Comparison of ENCODE assay signal across 16 cellular contexts in genomic region chr5:145980257-145980656, GRCh38. TPM values are rescaled to one million over a fixed set of nuclear protein-coding genes. Genes with fewer than 3 reads are reported as not detected.
DNase-seq lines count a peak whose midpoint lies in the region; ATAC-seq and TF ChIP-seq lines count a peak whose summit lies in the region.
"Had no signal": no experiment of that assay in that cellular context is flagged by ENCODE, and none has a peak within 500 bp of the region (broad histone marks: within the 10 kb centered on the region; RNA-seq: fewer than 3 reads in every experiment).

No MANE protein-coding gene starts in this region.

- dilution Hi-C loops in IMR-90 (cut with HindIII; ENCODE audit: low sequenced_read_pairs, unreplicated experiment): no loop called here

- TF ChIP-seq POLR2A in IMR-90 (IDR thresholded peaks at IDR 0.05; ENCODE audit: low read depth, low read length) (no peak), body of pancreas (IDR thresholded peaks at IDR 0.05) (no peak), transverse colon (IDR thresholded peaks at IDR 0.05) (no peak)

- H4K20me1 ChIP-seq in IMR-90 (ENCODE audit: insufficient read depth, low read length): no peaks in the 10 kb centered on the region

- no peak overlapping the region for H2AK5ac ChIP-seq in IMR-90 (ENCODE audit: low read depth, low read length)

- H3K4me1 Mint-ChIP-seq in activated CD8-positive, alpha-beta memory T cell treated with anti-CD3 and anti-CD28 coated beads, Interleukin-2, amount 10 ng/mL, durations not matched to agents 7 days and 5 days: no peaks in the 10 kb centered on the region
- H3K4me1 Mint-ChIP-seq: CD4-positive, alpha-beta memory T cell had no signal

- H3K9ac ChIP-seq in IMR-90 (ENCODE audit: low read depth, low read length) (no peak overlapping the region), mucosa of stomach (ENCODE audit: low read length) (no peak overlapping the region)

- no peak for TF ChIP-seq EP300 in transverse colon (IDR thresholded peaks at IDR 0.05; ENCODE audit: low read depth)

- TF ChIP-seq CTCF in IMR-90 (conservative IDR thresholded peaks at IDR 0.05; ENCODE audit: low read depth, low read length) (no peak), body of pancreas (IDR thresholded peaks at IDR 0.05) (no peak), transverse colon (IDR thresholded peaks at IDR 0.05) (no peak)

- no peaks in the 10 kb centered on the region for H3K9me3 Mint-ChIP-seq in activated CD8-positive, alpha-beta memory T cell treated with anti-CD3 and anti-CD28 coated beads, Interleukin-2, amount 10 ng/mL, durations not matched to agents 7 days and 5 days (ENCODE audit: low read depth)
- H3K9me3 Mint-ChIP-seq: CD4-positive, alpha-beta memory T cell had no signal

- ATAC-seq in IMR-90 (ENCODE audit: low read depth) (0 out of 2 replicates have a peak, but pooled peaks have one; percentile 36), body of pancreas (no peak), HG03354 (IDR thresholded peaks at IDR 0.05; ENCODE audit: poor library complexity, severe bottlenecking, unreplicated experiment) (no peak)
- no peak for ATAC-seq in activated CD8-positive, alpha-beta memory T cell treated with anti-CD3 and anti-CD28 coated beads, Interleukin-2, amount 10 ng/mL, durations not matched to agents 7 days and 5 days

- H3K4me1 ChIP-seq in IMR-90 (ENCODE audit: control insufficient read depth, insufficient read depth, low read length) (peaks cover 5% of the 10 kb centered on the region; the same call in 1 of the 2 replicates), body of pancreas (peaks cover 76% of the 10 kb centered on the region), mucosa of stomach (ENCODE audit: control insufficient read depth, insufficient read depth, low read length) (peaks cover 75% of the 10 kb centered on the region), transverse colon (peaks cover 14 to 66% (median 40%) of the 10 kb centered on the region in 4 donors)
- H3K4me1 ChIP-seq: HAP-1 had no signal

- H2BK20ac ChIP-seq in IMR-90 (ENCODE audit: low read depth, low read length): no peak overlapping the region

- H4K8ac ChIP-seq in IMR-90 (ENCODE audit: low read depth in 2 of 2, low read length in 2 of 2): no peak overlapping the region

- no peak overlapping the region for H2BK120ac ChIP-seq in IMR-90 (ENCODE audit: low read depth, low read length)

- POLR2A ChIA-PET in IMR-90 (lab: Charles Lee; ENCODE audit: unreplicated experiment): no interaction called here

- peaks cover 13% of the 10 kb centered on the region for H3K27me3 Mint-ChIP-seq in activated CD8-positive, alpha-beta memory T cell treated with anti-CD3 and anti-CD28 coated beads, Interleukin-2, amount 10 ng/mL, durations not matched to agents 7 days and 5 days
- H3K27me3 Mint-ChIP-seq: CD4-positive, alpha-beta memory T cell had no signal

- H3K14ac ChIP-seq in IMR-90 (replicated peaks; ENCODE audit: low read depth, low read length): no peak overlapping the region

- no peak overlapping the region for H3K23ac ChIP-seq in IMR-90 (ENCODE audit: low read depth, low read length)

- CTCF ChIA-PET in IMR-90 (lab: Yijun Ruan, JAX): interaction anchor here (1.4 kb wide), 1 partner anchor 10 kb away, joined by 3 read pairs; no protein-coding TSS in a partner anchor
- CTCF ChIA-PET in activated CD8-positive, alpha-beta memory T cell treated with anti-CD3 and anti-CD28 coated beads, Interleukin-2, amount 10 ng/mL, durations not matched to agents 7 days and 5 days (lab: Charles Lee): no interaction called here

- H3K79me1 ChIP-seq in IMR-90 (ENCODE audit: low read depth in 1 of 2, low read length in 2 of 2): no peaks in the 10 kb centered on the region

- H3K9me3 ChIP-seq in IMR-90 (ENCODE audit: control insufficient read depth, insufficient read depth, low read length) (no peaks in the 10 kb centered on the region), body of pancreas (no peaks in the 10 kb centered on the region), mucosa of stomach (ENCODE audit: control insufficient read depth, low read length) (no peaks in the 10 kb centered on the region), transverse colon (no peaks in the 10 kb centered on the region)
- H3K9me3 ChIP-seq: HAP-1 had no signal

- H3K27me3 ChIP-seq in IMR-90 (ENCODE audit: control insufficient read depth, insufficient read depth, low read length): no peaks in the 10 kb centered on the region; the same call in 1 of the 2 replicates
- no peaks in the 10 kb centered on the region for H3K27me3 ChIP-seq in body of pancreas
- H3K27me3 ChIP-seq in mucosa of stomach (ENCODE audit: control insufficient read depth, insufficient read depth, low read length): no peaks in the 10 kb centered on the region
- H3K27me3 ChIP-seq in transverse colon: no peaks in the 10 kb centered on the region
- H3K27me3 ChIP-seq: SJSA1 had no signal

- no peak overlapping the region for H4K5ac ChIP-seq in IMR-90 (ENCODE audit: low read depth, low read length)

- H3K4me2 ChIP-seq in IMR-90 (ENCODE audit: low read depth, low read length): no peak overlapping the region

- no TSS peak for BruUV-seq in IMR-90 (replicated peaks; lab: Mats Ljungman, UMichigan)

- TF ChIP-seq RAD21 in IMR-90 (IDR thresholded peaks at IDR 0.05; ENCODE audit: low read length): no peak

- no peak overlapping the region for H3K27ac ChIP-seq in IMR-90 (ENCODE audit: insufficient read depth, low read length)
- peak overlapping the region; percentile 46 to 85 (median 70) for H3K27ac ChIP-seq in body of pancreas
- peak overlapping the region; percentile 71 to 83 (median 80) for H3K27ac ChIP-seq in transverse colon
- H3K27ac ChIP-seq: RWPE1, SJSA1 had no signal

- no peak overlapping the region for H3K4me3 Mint-ChIP-seq in activated CD8-positive, alpha-beta memory T cell treated with anti-CD3 and anti-CD28 coated beads, Interleukin-2, amount 10 ng/mL, durations not matched to agents 7 days and 5 days
- H3K4me3 Mint-ChIP-seq: CD4-positive, alpha-beta memory T cell had no signal

- peaks cover 7% of the 10 kb centered on the region; the same call in 1 of the 2 replicates for H3K9me1 ChIP-seq in IMR-90 (ENCODE audit: insufficient read depth, low read length)

- in situ Hi-C loops in IMR-90 (cut with MboI; ENCODE audit: low sequenced_read_pairs): no loop called here
- in situ Hi-C loops in transverse colon (cut with MboI; ENCODE audit: low pct_ligation_motif_present in 1 of 4, low pct_unique_long_range_greater_than_20kb in 1 of 4, low sequenced_read_pairs in 3 of 4): no loop called here

- no peak overlapping the region for H3K56ac ChIP-seq in IMR-90 (ENCODE audit: extremely low read depth, insufficient read depth, low read length)

- H3K4ac ChIP-seq in IMR-90 (ENCODE audit: low read depth, low read length): no peak overlapping the region

- no peak overlapping the region for H4K91ac ChIP-seq in IMR-90 (ENCODE audit: insufficient read depth, low read depth, low read length)

- H2BK5ac ChIP-seq in IMR-90 (ENCODE audit: low read depth, low read length, poor library complexity, severe bottlenecking): no peak overlapping the region

- DNase-seq in IMR-90: no peak
- no peak for DNase-seq in body of pancreas
- DNase-seq in transverse colon: no peak
- no peak for DNase-seq in cerebellum (ENCODE audit: low spot score)
- no peak for DNase-seq in activated CD8-positive, alpha-beta memory T cell treated with anti-CD3 and anti-CD28 coated beads, Interleukin-2, amount 10 ng/mL, durations not matched to agents 7 days and 5 days
- DNase-seq: CD4-positive, alpha-beta memory T cell; DMS79; NCI-H1930; NCI-H2171; NCI-H446 treated with DMSO at 0.1 percent for 48 hours; NCI-H748 treated with DMSO at 0.1 percent for 48 hours had no signal

- no peak overlapping the region for H2BK15ac ChIP-seq in IMR-90 (ENCODE audit: low read depth, low read length)

- no CpG with 5 or more reads among the region's 1 CpG for WGBS in IMR-90 (ENCODE audit: extremely low coverage in 2 of 2, insufficient read length in 1 of 2), 2 experiments
- WGBS in body of pancreas, 2 donors: 79 to 91% methylated on average over 1 of the region's 1 CpG
- 80 to 88% methylated on average over 1 of the region's 1 CpG for WGBS in transverse colon (ENCODE audit: low coverage in 1 of 2), 2 donors

- H3K4me3 ChIP-seq in IMR-90 (ENCODE audit: insufficient read depth, low read depth, low read length): no peak overlapping the region
- no peak overlapping the region for H3K4me3 ChIP-seq in body of pancreas
- H3K4me3 ChIP-seq in mucosa of stomach (ENCODE audit: low read length): peak overlapping the region; percentile 5
- H3K4me3 ChIP-seq in transverse colon: no peak overlapping the region
- H3K4me3 ChIP-seq: HAP-1, SJSA1 had no signal

- H3K36me3 Mint-ChIP-seq in activated CD8-positive, alpha-beta memory T cell treated with anti-CD3 and anti-CD28 coated beads, Interleukin-2, amount 10 ng/mL, durations not matched to agents 7 days and 5 days: no peaks in the 10 kb centered on the region
- H3K36me3 Mint-ChIP-seq: CD4-positive, alpha-beta memory T cell had no signal

- no peak overlapping the region for H2AFZ ChIP-seq in IMR-90 (replicated peaks; ENCODE audit: low read length, poor library complexity)

- H3K18ac ChIP-seq in IMR-90 (ENCODE audit: low read depth, low read length): no peak overlapping the region; the same call in 1 of the 2 replicates

- no peak overlapping the region for H3K27ac Mint-ChIP-seq in activated CD8-positive, alpha-beta memory T cell treated with anti-CD3 and anti-CD28 coated beads, Interleukin-2, amount 10 ng/mL, durations not matched to agents 7 days and 5 days
- H3K27ac Mint-ChIP-seq: CD4-positive, alpha-beta memory T cell had no signal

- H2AK9ac ChIP-seq in IMR-90 (replicated peaks; ENCODE audit: low read depth, low read length, poor library complexity): no peak overlapping the region

- intact Hi-C loops in IMR-90 (cut with micrococcal nuclease): no loop called here
- intact Hi-C loops in body of pancreas (cut with DNase I): no loop called here
- intact Hi-C loops in transverse colon (cut with DNase I; ENCODE audit: low total_unique reads): no loop called here

- no peaks in the 10 kb centered on the region for H3K36me3 ChIP-seq in IMR-90 (ENCODE audit: control insufficient read depth, insufficient read depth, low read length)
- H3K36me3 ChIP-seq in body of pancreas (replicated peaks in 1 of 2; ENCODE audit: insufficient read depth in 1 of 2, low read depth in 2 of 2): no peaks in the 10 kb centered on the region
- no peaks in the 10 kb centered on the region for H3K36me3 ChIP-seq in mucosa of stomach (ENCODE audit: control insufficient read depth, insufficient read depth, low read length)
- no peaks in the 10 kb centered on the region for H3K36me3 ChIP-seq in transverse colon
- H3K36me3 ChIP-seq: HAP-1 had no signal

TF ChIP-seq in IMR-90, 13 proteins besides CTCF, POLR2A, EP300 and RAD21:
- no peak for TF ChIP-seq MXI1 (IDR thresholded peaks at IDR 0.05; ENCODE audit: borderline replicate concordance, low read depth, low read length)

RNA-seq across cellular contexts. Expression of gene SH3RF2, which starts 43.9 kb away (rescaled TPM):
- total RNA-seq in IMR-90 (2012; rRNA removed): 1.1 and 1.3 TPM in 2 replicates
- 1.3 and 1.7 TPM in 2 replicates for polyA plus RNA-seq in IMR-90 (2012; rRNA removed)
- 0.49 and 0.74 TPM in 2 replicates for polyA plus RNA-seq in IMR-90 (2012; cell fraction: cytosol; rRNA removed)
- 4.1 and 4.6 TPM in 2 replicates for polyA plus RNA-seq in IMR-90 (2012; cell fraction: nucleus; rRNA removed; ENCODE audit: low replicate concordance)
- 10 to 100 TPM; 14.8 to 25.7 TPM for total RNA-seq in body of pancreas
- total RNA-seq in transverse colon: 100 to 1,000 TPM in 2 of 4 donors, 10 to 100 TPM in 2; 67.9 to 172 (median 96.3) TPM
- 0.09 TPM for total RNA-seq in cerebellum
- total RNA-seq in activated CD8-positive, alpha-beta memory T cell treated with anti-CD3 and anti-CD28 coated beads, Interleukin-2, amount 10 ng/mL, durations not matched to agents 7 days and 5 days: under 1 TPM in 1 of 2 experiments, not detected in 1; 0.12 TPM
- total RNA-seq: CD4-positive, alpha-beta memory T cell had no signal
- polyA plus RNA-seq: CD4-positive, alpha-beta memory T cell had no signal
